1 cellular context compared by ENCODE assay signal in the genomic region with DNA sequence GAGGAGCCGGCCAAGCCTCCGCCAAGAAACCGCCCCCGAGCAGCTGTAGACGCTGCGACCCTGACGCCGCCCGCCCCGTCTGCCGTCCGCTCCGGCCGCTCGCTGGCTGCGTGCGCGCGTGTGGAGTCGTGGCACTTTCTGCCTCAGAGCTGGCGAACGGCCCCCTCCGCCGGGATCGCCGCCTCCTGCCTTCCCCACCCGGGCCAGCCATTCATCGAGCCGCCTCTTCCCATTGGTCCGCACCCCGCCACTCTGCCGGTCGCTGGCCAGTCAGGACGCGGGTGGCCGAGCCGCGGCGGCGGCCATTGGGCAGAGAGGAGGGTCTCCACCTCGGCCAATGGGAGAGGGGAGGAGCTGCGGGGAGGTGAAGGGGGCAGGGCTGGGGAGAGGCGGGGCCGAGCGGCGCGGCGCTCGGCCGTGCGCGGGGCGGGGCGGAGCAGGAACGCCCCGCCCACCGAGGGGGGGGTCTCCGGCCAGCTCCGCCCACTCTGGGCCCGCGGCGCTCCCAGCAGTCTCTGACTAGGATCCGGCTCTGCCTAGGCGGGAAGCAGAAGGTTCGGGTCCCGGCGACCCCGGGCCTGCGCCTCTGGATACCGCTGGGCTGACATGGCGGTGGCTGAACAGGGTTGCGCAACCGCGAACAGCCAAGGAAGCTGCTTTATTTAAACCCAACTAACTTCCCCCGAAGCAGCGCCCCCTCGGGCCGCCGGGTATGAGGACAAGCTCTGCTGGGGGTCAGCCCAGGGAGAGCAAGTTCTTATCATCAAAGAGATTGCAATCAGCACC.
A peak's percentile ranks its signal among the peaks of the same experiment; 100 is the strongest.
TF ChIP-seq lines count a peak whose summit lies in the region.

TSS of gene RRBP1 (minus strand) at position 140 of the 786 bp plus-strand sequence. CDS start 21,735 bp downstream, outside the sequence.

TF ChIP-seq in HepG2, 621 proteins besides CTCF, POLR2A, EP300 and RAD21 (continued from another document and continues in another):
- TF ChIP-seq ZUFSP (CRISPR knock-in tag; IDR thresholded peaks at IDR 0.05; ENCODE audit: borderline replicate concordance) (no peak), ZNF496 (CRISPR knock-in tag; IDR thresholded peaks at IDR 0.05; ENCODE audit: insufficient replicate concordance) (no peak), MED13 (CRISPR knock-in tag; IDR thresholded peaks at IDR 0.05) (peak; percentile 83; the same call in 1 of the 2 replicates), SOX13 (IDR thresholded peaks at IDR 0.05) (0 out of 2 replicates have a peak, but pooled peaks have one; percentile 38), SOX13 (CRISPR knock-in tag; conservative IDR thresholded peaks at IDR 0.05 in 1 of 2, IDR thresholded peaks at IDR 0.05 in 1 of 2) (peak in 1 of 2 experiments; percentile 60; a peak in 1 of 4 replicates), CSRNP1 (CRISPR knock-in tag; IDR thresholded peaks at IDR 0.05) (peak; percentile 63; the same call in 1 of the 2 replicates), RAD51 (IDR thresholded peaks at IDR 0.05; ENCODE audit: borderline replicate concordance) (no peak), DMAP1 (CRISPR knock-in tag; IDR thresholded peaks at IDR 0.05) (peak; percentile 96), CEBPB (IDR thresholded peaks at IDR 0.05; ENCODE audit: borderline replicate concordance, low read depth, low read length) (peak; percentile 100), SP2 (CRISPR knock-in tag; IDR thresholded peaks at IDR 0.05) (peak; percentile 99), MTF2 (CRISPR knock-in tag; IDR thresholded peaks at IDR 0.05; ENCODE audit: borderline replicate concordance) (no peak; the same call in 1 of the 2 replicates), ZNF33A (CRISPR knock-in tag; IDR thresholded peaks at IDR 0.05; ENCODE audit: borderline replicate concordance) (no peak), CEBPG (CRISPR knock-in tag; IDR thresholded peaks at IDR 0.05) (peak; percentile 100), TEF (CRISPR knock-in tag; IDR thresholded peaks at IDR 0.05) (peak; percentile 90), MBD4 (IDR thresholded peaks at IDR 0.05; ENCODE audit: borderline replicate concordance, low read length) (no peak), KLF6 (CRISPR knock-in tag; IDR thresholded peaks at IDR 0.05) (no peak; the same call in none of the 2 replicates), ZKSCAN1 (IDR thresholded peaks at IDR 0.05; ENCODE audit: low read length) (no peak; the same call in none of the 2 replicates), RBM22 (optimal IDR thresholded peaks at IDR 0.05; ENCODE audit: low read length) (no peak), ZNF772 (CRISPR knock-in tag; IDR thresholded peaks at IDR 0.05) (peak; percentile 94; the same call in 1 of the 2 replicates), NAIF1 (CRISPR knock-in tag; IDR thresholded peaks at IDR 0.05; ENCODE audit: borderline replicate concordance) (no peak), TAF1 (CRISPR knock-in tag; IDR thresholded peaks at IDR 0.05) (peak; percentile 100), ZNF383 (CRISPR knock-in tag; IDR thresholded peaks at IDR 0.05; ENCODE audit: borderline replicate concordance) (no peak), KAT2B (IDR thresholded peaks at IDR 0.05; ENCODE audit: borderline replicate concordance, low read depth, low read length) (no peak), ZFP90 (CRISPR knock-in tag; IDR thresholded peaks at IDR 0.05; ENCODE audit: borderline replicate concordance) (peak; percentile 83), MAX (IDR thresholded peaks at IDR 0.05) (peak; percentile 79), YEATS4 (CRISPR knock-in tag; IDR thresholded peaks at IDR 0.05; ENCODE audit: borderline replicate concordance) (peak; percentile 94), KLF12 (CRISPR knock-in tag; IDR thresholded peaks at IDR 0.05; ENCODE audit: borderline replicate concordance) (0 out of 2 replicates have a peak, but pooled peaks have one; percentile 79), MBNL3 (CRISPR knock-in tag; conservative IDR thresholded peaks at IDR 0.05) (no peak), SOX5 (CRISPR knock-in tag; IDR thresholded peaks at IDR 0.05; ENCODE audit: borderline replicate concordance) (peak; percentile 63), SNAI1 (CRISPR knock-in tag; IDR thresholded peaks at IDR 0.05; ENCODE audit: borderline replicate concordance) (peak; percentile 85; the same call in 1 of the 2 replicates), ZFP82 (CRISPR knock-in tag; IDR thresholded peaks at IDR 0.05; ENCODE audit: borderline replicate concordance) (no peak; the same call in 1 of the 2 replicates), RBM39 (IDR thresholded peaks at IDR 0.05; ENCODE audit: low read depth, low read length, poor library complexity, severe bottlenecking) (peak; percentile 99), ZNF274 (CRISPR knock-in tag; IDR thresholded peaks at IDR 0.05) (peak; percentile 61; the same call in 1 of the 2 replicates), NFIC (IDR thresholded peaks at IDR 0.05; ENCODE audit: low read length) (no peak), RFXANK (CRISPR knock-in tag; IDR thresholded peaks at IDR 0.05) (0 out of 2 replicates have a peak, but pooled peaks have one; percentile 22), MAFK (conservative IDR thresholded peaks at IDR 0.05 in 1 of 2, IDR thresholded peaks at IDR 0.05 in 1 of 2; ENCODE audit: low read length in 2 of 2) (no peak), ZNF737 (CRISPR knock-in tag; IDR thresholded peaks at IDR 0.05; ENCODE audit: borderline replicate concordance) (no peak), CHCHD3 (CRISPR knock-in tag; IDR thresholded peaks at IDR 0.05) (peak; percentile 73; the same call in 1 of the 2 replicates), FOXC1 (CRISPR knock-in tag; IDR thresholded peaks at IDR 0.05; ENCODE audit: borderline replicate concordance) (peak; percentile 91), NCOA2 (CRISPR knock-in tag; IDR thresholded peaks at IDR 0.05) (peak; percentile 63), GMEB1 (CRISPR knock-in tag; IDR thresholded peaks at IDR 0.05; ENCODE audit: borderline replicate concordance) (peak; percentile 70), MYNN (CRISPR knock-in tag; IDR thresholded peaks at IDR 0.05; ENCODE audit: low read depth) (peak; percentile 91; the same call in 1 of the 2 replicates), ZNF777 (CRISPR knock-in tag; IDR thresholded peaks at IDR 0.05) (peak; percentile 99), HOXA9 (CRISPR knock-in tag; IDR thresholded peaks at IDR 0.05; ENCODE audit: borderline replicate concordance) (peak; percentile 79; the same call in 1 of the 2 replicates), KMT2A (CRISPR knock-in tag; IDR thresholded peaks at IDR 0.05) (peak; percentile 81; the same call in 1 of the 2 replicates), YEATS2 (CRISPR knock-in tag; IDR thresholded peaks at IDR 0.05; ENCODE audit: borderline replicate concordance) (peak; percentile 22; the same call in 1 of the 2 replicates), ZFP62 (CRISPR knock-in tag; IDR thresholded peaks at IDR 0.05) (no peak), ZNF724P (CRISPR knock-in tag; IDR thresholded peaks at IDR 0.05; ENCODE audit: borderline replicate concordance) (peak; percentile 87; the same call in 1 of the 2 replicates), ZNF446 (CRISPR knock-in tag; IDR thresholded peaks at IDR 0.05) (peak; percentile 96)
- TF ChIP-seq, protein P1, sequence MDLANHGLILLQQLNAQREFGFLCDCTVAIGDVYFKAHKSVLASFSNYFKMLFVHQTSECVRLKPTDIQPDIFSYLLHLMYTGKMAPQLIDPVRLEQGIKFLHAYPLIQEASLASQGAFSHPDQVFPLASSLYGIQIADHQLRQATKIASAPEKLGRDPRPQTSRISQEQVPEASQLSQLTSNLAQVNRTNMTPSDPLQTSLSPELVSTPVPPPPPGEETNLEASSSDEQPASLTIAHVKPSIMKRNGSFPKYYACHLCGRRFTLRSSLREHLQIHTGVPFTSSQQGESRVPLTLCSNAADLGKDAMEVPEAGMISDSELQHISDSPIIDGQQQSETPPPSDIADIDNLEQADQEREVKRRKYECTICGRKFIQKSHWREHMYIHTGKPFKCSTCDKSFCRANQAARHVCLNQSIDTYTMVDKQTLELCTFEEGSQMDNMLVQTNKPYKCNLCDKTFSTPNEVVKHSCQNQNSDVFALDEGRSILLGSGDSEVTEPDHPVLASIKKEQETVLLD (CRISPR knock-in tag; IDR thresholded peaks at IDR 0.05; ENCODE audit: low read depth) = peak; percentile 81; the same call in 1 of the 2 replicates
- TF ChIP-seq, protein P2, sequence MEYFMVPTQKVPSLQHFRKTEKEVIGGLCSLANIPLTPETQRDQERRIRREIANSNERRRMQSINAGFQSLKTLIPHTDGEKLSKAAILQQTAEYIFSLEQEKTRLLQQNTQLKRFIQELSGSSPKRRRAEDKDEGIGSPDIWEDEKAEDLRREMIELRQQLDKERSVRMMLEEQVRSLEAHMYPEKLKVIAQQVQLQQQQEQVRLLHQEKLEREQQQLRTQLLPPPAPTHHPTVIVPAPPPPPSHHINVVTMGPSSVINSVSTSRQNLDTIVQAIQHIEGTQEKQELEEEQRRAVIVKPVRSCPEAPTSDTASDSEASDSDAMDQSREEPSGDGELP (IDR thresholded peaks at IDR 0.05; ENCODE audit: borderline replicate concordance, low read depth) = peak; percentile 49; the same call in 1 of the 2 replicates
- TF ChIP-seq, protein P3, sequence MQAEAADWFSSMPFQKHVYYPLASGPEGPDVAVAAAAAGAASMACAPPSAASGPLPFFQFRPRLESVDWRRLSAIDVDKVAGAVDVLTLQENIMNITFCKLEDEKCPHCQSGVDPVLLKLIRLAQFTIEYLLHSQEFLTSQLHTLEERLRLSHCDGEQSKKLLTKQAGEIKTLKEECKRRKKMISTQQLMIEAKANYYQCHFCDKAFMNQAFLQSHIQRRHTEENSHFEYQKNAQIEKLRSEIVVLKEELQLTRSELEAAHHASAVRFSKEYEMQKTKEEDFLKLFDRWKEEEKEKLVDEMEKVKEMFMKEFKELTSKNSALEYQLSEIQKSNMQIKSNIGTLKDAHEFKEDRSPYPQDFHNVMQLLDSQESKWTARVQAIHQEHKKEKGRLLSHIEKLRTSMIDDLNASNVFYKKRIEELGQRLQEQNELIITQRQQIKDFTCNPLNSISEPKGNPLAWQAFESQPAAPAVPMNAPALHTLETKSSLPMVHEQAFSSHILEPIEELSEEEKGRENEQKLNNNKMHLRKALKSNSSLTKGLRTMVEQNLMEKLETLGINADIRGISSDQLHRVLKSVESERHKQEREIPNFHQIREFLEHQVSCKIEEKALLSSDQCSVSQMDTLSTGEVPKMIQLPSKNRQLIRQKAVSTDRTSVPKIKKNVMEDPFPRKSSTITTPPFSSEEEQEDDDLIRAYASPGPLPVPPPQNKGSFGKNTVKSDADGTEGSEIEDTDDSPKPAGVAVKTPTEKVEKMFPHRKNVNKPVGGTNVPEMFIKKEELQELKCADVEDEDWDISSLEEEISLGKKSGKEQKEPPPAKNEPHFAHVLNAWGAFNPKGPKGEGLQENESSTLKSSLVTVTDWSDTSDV (CRISPR knock-in tag; IDR thresholded peaks at IDR 0.05) = peak; percentile 29; the same call in 1 of the 2 replicates
- TF ChIP-seq, protein P4, sequence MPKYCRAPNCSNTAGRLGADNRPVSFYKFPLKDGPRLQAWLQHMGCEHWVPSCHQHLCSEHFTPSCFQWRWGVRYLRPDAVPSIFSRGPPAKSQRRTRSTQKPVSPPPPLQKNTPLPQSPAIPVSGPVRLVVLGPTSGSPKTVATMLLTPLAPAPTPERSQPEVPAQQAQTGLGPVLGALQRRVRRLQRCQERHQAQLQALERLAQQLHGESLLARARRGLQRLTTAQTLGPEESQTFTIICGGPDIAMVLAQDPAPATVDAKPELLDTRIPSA (CRISPR knock-in tag; IDR thresholded peaks at IDR 0.05; ENCODE audit: borderline replicate concordance) = peak; percentile 21; the same call in 1 of the 2 replicates
